In genomic region chr17:4631431-4631830, GRCh38 we compare ENCODE assay signal across 29 cellular contexts. TPM values are rescaled to one million over a fixed set of nuclear protein-coding genes. Genes with fewer than 3 reads are reported as not detected.
"Had no signal": no experiment of that assay in that cellular context is flagged by ENCODE, and none has a peak within 500 bp of the region (broad histone marks: within the 10 kb centered on the region; RNA-seq: fewer than 3 reads in every experiment).

No MANE protein-coding gene starts in this region.

- H3K27me3 Mint-ChIP-seq: memory B cell; stimulated activated memory B cell treated with anti-CD40 and anti-IgM and Interleukin-4, amounts not matched to agents 10 μg/mL and 1 μg/mL and 100 μg/mL, for 72 hours had no signal

- H3K36me3 ChIP-seq: colonic mucosa, esophagus squamous epithelium, spleen, thoracic aorta, tibial nerve, upper lobe of left lung, uterus had no signal

- H3K27ac Mint-ChIP-seq: natural killer cell treated with Interleukin-12 subunit alpha and Interleukin-12 subunit beta and Interleukin-15 and Interleukin-18, amount 100 ng/mL, for 72 hours; stimulated activated memory B cell treated with anti-CD40 and anti-IgM and Interleukin-4, amounts not matched to agents 10 μg/mL and 1 μg/mL and 100 μg/mL, for 72 hours; stimulated activated naive CD8-positive, alpha-beta T cell treated with anti-CD3 and anti-CD28 coated beads, Interleukin-15, Interleukin-2, amounts not matched to agents 100 ng/mL and 50 ng/mL, for 24 hours had no signal

- DNase-seq: colonic mucosa; dermis blood vessel endothelial cell; effector memory CD4-positive, alpha-beta T cell; erythroblast; esophagus squamous epithelium; kidney; naive B cell; nucleus accumbens; psoas muscle; right cardiac atrium; spleen; stimulated activated CD4-positive, alpha-beta T cell treated with anti-CD3 and anti-CD28 coated beads, Interleukin-4, amount 100 ng/mL, for 4 hours; uterus had no signal

- H3K27ac ChIP-seq: colonic mucosa, esophagus squamous epithelium, psoas muscle, skin epidermis, spleen, thoracic aorta, tibial nerve, upper lobe of left lung, uterus had no signal

- H3K4me3 Mint-ChIP-seq: memory B cell; naive B cell; natural killer cell treated with Interleukin-12 subunit alpha and Interleukin-12 subunit beta and Interleukin-15 and Interleukin-18, amount 100 ng/mL, for 72 hours; neural crest cell; stimulated activated memory B cell treated with anti-CD40 and anti-IgM and Interleukin-4, amounts not matched to agents 10 μg/mL and 1 μg/mL and 100 μg/mL, for 72 hours; stimulated activated naive CD8-positive, alpha-beta T cell treated with anti-CD3 and anti-CD28 coated beads, Interleukin-15, Interleukin-2, amounts not matched to agents 100 ng/mL and 50 ng/mL, for 24 hours had no signal

- H3K36me3 Mint-ChIP-seq: memory B cell; naive B cell; natural killer cell treated with Interleukin-12 subunit alpha and Interleukin-12 subunit beta and Interleukin-15 and Interleukin-18, amount 100 ng/mL, for 72 hours; stimulated activated memory B cell treated with anti-CD40 and anti-IgM and Interleukin-4, amounts not matched to agents 10 μg/mL and 1 μg/mL and 100 μg/mL, for 72 hours had no signal

- H3K9me3 Mint-ChIP-seq: memory B cell, neural crest cell had no signal

- H3K4me3 ChIP-seq: colonic mucosa, esophagus squamous epithelium, lung, psoas muscle, skin epidermis, spleen, thoracic aorta, tibial nerve, upper lobe of left lung, uterus had no signal

- H3K4me1 ChIP-seq: colonic mucosa, psoas muscle, uterus had no signal

- H3K9me3 ChIP-seq: colonic mucosa, esophagus squamous epithelium, psoas muscle, spleen, thoracic aorta, upper lobe of left lung, uterus had no signal

- ATAC-seq: left lobe of liver; right cardiac atrium; stimulated activated memory B cell treated with anti-CD40 and anti-IgM and Interleukin-4, amounts not matched to agents 10 μg/mL and 1 μg/mL and 100 μg/mL, for 72 hours had no signal

RNA-seq across cellular contexts. Expression of gene ALOX15, which starts 10.0 kb away (rescaled TPM):
- total RNA-seq: dermis blood vessel endothelial cell; frontal cortex; kidney; mononuclear cell; natural killer cell treated with Interleukin-12 subunit alpha and Interleukin-12 subunit beta and Interleukin-15 and Interleukin-18, amount 100 ng/mL, for 72 hours; osteocyte; renal cortical epithelial cell; thoracic aorta; tibial nerve had no signal

RNA-seq across cellular contexts. Expression of gene SMTNL2, which starts 47.1 kb away (rescaled TPM):
- total RNA-seq: left lobe of liver; liver; mononuclear cell; natural killer cell treated with Interleukin-12 subunit alpha and Interleukin-12 subunit beta and Interleukin-15 and Interleukin-18, amount 100 ng/mL, for 72 hours had no signal
